8 cellular contexts compared by ENCODE assay signal in the genomic region with DNA sequence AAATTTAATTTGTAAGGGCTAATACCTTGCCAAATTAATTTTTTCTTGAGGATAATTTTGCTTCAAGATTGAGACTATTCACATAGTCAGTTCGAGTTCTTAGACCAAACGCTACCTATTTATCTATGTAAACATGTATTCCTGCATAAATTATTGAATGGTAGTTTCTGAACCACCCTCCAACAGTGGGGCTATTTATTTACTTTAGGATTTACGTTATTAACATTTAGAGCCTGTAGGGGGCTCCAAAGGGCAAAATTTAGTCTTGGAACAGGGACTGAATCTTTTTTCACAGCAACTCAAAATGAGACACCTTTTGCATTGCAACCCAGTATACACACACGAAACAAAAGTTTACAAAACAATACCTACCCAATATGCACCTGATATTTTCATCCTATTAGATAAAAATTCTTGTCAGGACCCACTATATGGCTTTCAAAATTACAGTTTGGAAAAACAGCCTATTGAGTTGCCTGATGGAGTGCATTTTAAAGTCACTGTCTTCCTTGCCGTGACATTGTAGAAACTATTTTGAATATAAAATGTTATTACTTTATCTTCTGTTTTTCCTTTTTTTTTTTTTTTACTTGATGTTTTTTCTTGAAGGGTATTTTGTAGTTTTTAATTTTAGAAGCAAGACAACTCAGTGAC. TPM values are rescaled to one million over a fixed set of nuclear protein-coding genes. Genes with fewer than 3 reads are reported as not detected.
DNase-seq lines count a peak whose midpoint lies in the region; ATAC-seq and TF ChIP-seq lines count a peak whose summit lies in the region.

No MANE protein-coding gene starts in this region.

- H3K36me3 Mint-ChIP-seq in brain = peaks cover 4% of the 10 kb centered on the region

- no peak overlapping the region for H3K4me3 Mint-ChIP-seq in brain

- no peak overlapping the region for H3K27ac Mint-ChIP-seq in brain

- ATAC-seq in GM18909 (IDR thresholded peaks at IDR 0.05; ENCODE audit: poor library complexity, unreplicated experiment) (peak; percentile 88), HG03135 (IDR thresholded peaks at IDR 0.05; ENCODE audit: unreplicated experiment) (peak; percentile 85), sciatic nerve (no peak)

- no peaks in the 10 kb centered on the region for H3K4me1 Mint-ChIP-seq in brain

- H3K9me3 Mint-ChIP-seq in brain = no peaks in the 10 kb centered on the region

- H3K27me3 Mint-ChIP-seq in brain = no peaks in the 10 kb centered on the region

- peak; percentile 7 for DNase-seq in DMS153 treated with DMSO at 0.1 percent for 48 hours (lab: John Stamatoyannopoulos, UW; ENCODE audit: unreplicated experiment)
- peak; percentile 56 for DNase-seq in NCI-H526 treated with DMSO at 0.1 percent for 48 hours (lab: John Stamatoyannopoulos, UW)
- peak; percentile 63 for DNase-seq in kidney tubule cell (ENCODE audit: low spot score)
- DNase-seq in NCI-H187 treated with DMSO at 0.1 percent for 48 hours (lab: John Stamatoyannopoulos, UW) = no peak
- DNase-seq in sciatic nerve (ENCODE audit: low spot score) = no peak

- intact Hi-C loops in sciatic nerve (cut with DNase I) = no loop called here

- TF ChIP-seq CTCF in brain (conservative IDR thresholded peaks at IDR 0.05) = peak; percentile 70 to 78

RNA-seq across cellular contexts. Expression of a gene that starts 47.1 kb away (rescaled TPM):
- 0.17 TPM for polyA plus RNA-seq in brain (ENCODE audit: insufficient read depth, low read depth, low replicate concordance)
- not detected for total RNA-seq in sciatic nerve

Comparison
In these comparisons a context has a peak if more than half of its experiments do, and no peak if none do; other contexts are left out.
1. DNase-seq: peak in DMS153 treated with DMSO at 0.1 percent for 48 hours (single experiment), NCI-H526 treated with DMSO at 0.1 percent for 48 hours (single experiment) and kidney tubule cell (single experiment); none in NCI-H187 treated with DMSO at 0.1 percent for 48 hours (single experiment) and sciatic nerve (single experiment).